Comparison of ENCODE assay signal across 8 cellular contexts in genomic region chr15:32029409-32029861, GRCh38. TPM values are rescaled to one million over a fixed set of nuclear protein-coding genes. Genes with fewer than 3 reads are reported as not detected.
DNase-seq lines count a peak whose midpoint lies in the region; ATAC-seq and TF ChIP-seq lines count a peak whose summit lies in the region.

No MANE protein-coding gene starts in this region.

- H3K4me2 ChIP-seq in smooth muscle cell = peak overlapping the region; percentile 88

- no peaks in the 10 kb centered on the region for H3K4me1 Mint-ChIP-seq in MCF 10A (ENCODE audit: insufficient read depth, unreplicated experiment)

- peaks cover 0 to 12% of the 10 kb centered on the region in 2 donors for H3K27me3 ChIP-seq in breast epithelium
- H3K27me3 ChIP-seq in WERI-Rb-1 (ENCODE audit: insufficient read depth, low read depth, severe bottlenecking) = no peaks in the 10 kb centered on the region
- peaks cover 42% of the 10 kb centered on the region for H3K27me3 ChIP-seq in iPS-20b (ENCODE audit: insufficient read depth, low read length)
- peaks cover 83% of the 10 kb centered on the region for H3K27me3 ChIP-seq in smooth muscle cell (ENCODE audit: low read depth)

- POLR2A ChIA-PET in MCF 10A (lab: Yijun Ruan, JAX) = no interaction called here

- ATAC-seq in HG02981 (IDR thresholded peaks at IDR 0.05; ENCODE audit: unreplicated experiment) (no peak), GM18517 (IDR thresholded peaks at IDR 0.05; ENCODE audit: unreplicated experiment) (no peak), HG03342 (IDR thresholded peaks at IDR 0.05; ENCODE audit: unreplicated experiment) (no peak)

- H3K27ac ChIP-seq in breast epithelium (no peak overlapping the region), WERI-Rb-1 (no peak overlapping the region), iPS-20b (ENCODE audit: low read length) (no peak overlapping the region), smooth muscle cell (ENCODE audit: low read depth) (no peak overlapping the region)

- TF ChIP-seq CTCF in breast epithelium (IDR thresholded peaks at IDR 0.05) (no peak), MCF 10A (IDR thresholded peaks at IDR 0.05; ENCODE audit: unreplicated experiment) (no peak), WERI-Rb-1 (IDR thresholded peaks at IDR 0.05; ENCODE audit: low read depth, low read length) (peak; percentile 88), smooth muscle cell (IDR thresholded peaks at IDR 0.05; ENCODE audit: borderline replicate concordance, insufficient read depth, poor library complexity, severe bottlenecking) (peak; percentile 42)

- no peaks in the 10 kb centered on the region for H3F3A ChIP-seq in smooth muscle cell (ENCODE audit: low read depth)

- H3K9me3 ChIP-seq in breast epithelium (no peaks in the 10 kb centered on the region), WERI-Rb-1 (ENCODE audit: severe bottlenecking) (no peaks in the 10 kb centered on the region), iPS-20b (ENCODE audit: insufficient read depth, low read depth, low read length) (no peaks in the 10 kb centered on the region), smooth muscle cell (replicated peaks; ENCODE audit: low read depth) (no peaks in the 10 kb centered on the region)

- CTCF ChIA-PET in MCF 10A (lab: Yijun Ruan, JAX) = no interaction called here

- peak overlapping the region; percentile 41 to 72 (median 61) for H3K4me3 ChIP-seq in breast epithelium
- H3K4me3 ChIP-seq in WERI-Rb-1 (ENCODE audit: low read depth, low read length) = peak overlapping the region; percentile 77
- peak overlapping the region; percentile 84 for H3K4me3 ChIP-seq in iPS-20b (ENCODE audit: low read length)
- H3K4me3 ChIP-seq in smooth muscle cell = peak overlapping the region; percentile 59

- H3K4me3 Mint-ChIP-seq in MCF 10A (ENCODE audit: unreplicated experiment) = no peak overlapping the region

- no peaks in the 10 kb centered on the region for H3K36me3 Mint-ChIP-seq in MCF 10A (ENCODE audit: insufficient read depth, unreplicated experiment)

- H2AFZ ChIP-seq in smooth muscle cell (ENCODE audit: low read depth) = peak overlapping the region; percentile 87

- H3K9ac ChIP-seq in iPS-20b (ENCODE audit: low read depth, low read length) (peak overlapping the region; percentile 69; the same call in 1 of the 2 replicates), smooth muscle cell (ENCODE audit: low read depth) (no peak overlapping the region)

- DNase-seq in breast epithelium (ENCODE audit: low spot score in 2 of 2) = no peak
- no peak for DNase-seq in MCF 10A (ENCODE audit: unreplicated experiment)
- peak; percentile 72 for DNase-seq in WERI-Rb-1
- no peak for DNase-seq in smooth muscle cell (lab: John Stamatoyannopoulos, UW; ENCODE audit: unreplicated experiment)

- H3K9me3 Mint-ChIP-seq in MCF 10A (ENCODE audit: unreplicated experiment) = no peaks in the 10 kb centered on the region

- 4% methylated on average over 16 of the region's 16 CpGs for WGBS in smooth muscle cell (ENCODE audit: low lambda C conversion rate)

- H3K4me1 ChIP-seq in breast epithelium = no peaks in the 10 kb centered on the region
- peaks cover 9% of the 10 kb centered on the region for H3K4me1 ChIP-seq in iPS-20b (ENCODE audit: insufficient read depth, low read length)
- peaks cover 5% of the 10 kb centered on the region for H3K4me1 ChIP-seq in smooth muscle cell (ENCODE audit: low read depth)

- TF ChIP-seq POLR2A in breast epithelium (IDR thresholded peaks at IDR 0.05) = no peak

- H3K79me2 ChIP-seq in smooth muscle cell (ENCODE audit: low read depth) = no peaks in the 10 kb centered on the region

- peaks cover 86% of the 10 kb centered on the region for H3K27me3 Mint-ChIP-seq in MCF 10A (ENCODE audit: insufficient read depth, unreplicated experiment)

- H3K36me3 ChIP-seq in breast epithelium (no peaks in the 10 kb centered on the region), WERI-Rb-1 (no peaks in the 10 kb centered on the region), iPS-20b (ENCODE audit: insufficient read depth, low read depth, low read length) (no peaks in the 10 kb centered on the region), smooth muscle cell (ENCODE audit: low read depth) (no peaks in the 10 kb centered on the region)

- no peak overlapping the region for H3K27ac Mint-ChIP-seq in MCF 10A (ENCODE audit: low read depth, unreplicated experiment)

- BruUV-seq in MCF 10A (replicated peaks; lab: Mats Ljungman, UMichigan) = no TSS peak

- intact Hi-C loops in breast epithelium (cut with DNase I; ENCODE audit: low total_unique reads) = no loop called here
- intact Hi-C loops in MCF 10A (cut with micrococcal nuclease) = no loop called here

- no peaks in the 10 kb centered on the region for H4K20me1 ChIP-seq in smooth muscle cell (ENCODE audit: low read depth)

RNA-seq across cellular contexts. Expression of gene CHRNA7, which starts 0.9 kb away (rescaled TPM):
- 1 to 10 TPM in 2 of 3 donors, not detected in 1; 2.3 to 4.8 TPM for total RNA-seq in breast epithelium
- 0.20 and 0.23 TPM in 2 replicates for total RNA-seq in MCF 10A (2022)
- 1.4 and 2.5 TPM in 2 replicates for total RNA-seq in smooth muscle cell
- 1.2 and 1.4 TPM in 2 replicates for polyA plus RNA-seq in smooth muscle cell

Comparison
In these comparisons a context has a peak if more than half of its experiments do, and no peak if none do; other contexts are left out.
1. CTCF ChIP-seq: peak in WERI-Rb-1 (single experiment) and smooth muscle cell (single experiment); none in breast epithelium (0 of 3) and MCF 10A (single experiment).
2. Peak in every context shown above with its lines, with median percentiles within 50 percentile points of each other: H3K4me3 ChIP-seq.